ENCODE assay signal across 23 cellular contexts in genomic region chr10:121949473-121949872, GRCh38. TPM values are rescaled to one million over a fixed set of nuclear protein-coding genes. Genes with fewer than 3 reads are reported as not detected.
DNase-seq lines count a peak whose midpoint lies in the region; ATAC-seq and TF ChIP-seq lines count a peak whose summit lies in the region.
"Had no signal": no experiment of that assay in that cellular context is flagged by ENCODE, and none has a peak within 500 bp of the region (broad histone marks: within the 10 kb centered on the region; RNA-seq: fewer than 3 reads in every experiment).

No MANE protein-coding gene starts in this region.

- ATAC-seq in left ventricle myocardium superior, result no peak
- ATAC-seq: A549, HCT116 had no signal

- 90 to 92% methylated on average over 3 of the region's 3 CpGs for WGBS in endodermal cell (ENCODE audit: insufficient coverage in 1 of 2, insufficient read length in 1 of 2), 2 experiments

- CTCF ChIA-PET in Caco-2 (lab: Charles Lee), result interaction anchor here (0.6 kb wide), 1 partner anchor 129 kb away, joined by 6 read pairs; no protein-coding TSS in a partner anchor

- H3K27ac Mint-ChIP-seq in Caco-2 (ENCODE audit: unreplicated experiment), result peak overlapping the region; percentile 81
- H3K27ac Mint-ChIP-seq in mesothelial cell of epicardium, result peak overlapping the region; percentile 1
- H3K27ac Mint-ChIP-seq in progenitor cell of endocrine pancreas, result peak overlapping the region; percentile 50
- H3K27ac Mint-ChIP-seq in endodermal cell, result no peak overlapping the region
- H3K27ac Mint-ChIP-seq: CD4-positive, alpha-beta T cell; GM23338 had no signal

- H3K36me3 Mint-ChIP-seq in Caco-2 (ENCODE audit: insufficient read depth, unreplicated experiment) (peaks cover 6% of the 10 kb centered on the region), mesothelial cell of epicardium (peaks cover 14% of the 10 kb centered on the region), progenitor cell of endocrine pancreas (ENCODE audit: insufficient read depth) (peaks cover 5% of the 10 kb centered on the region), endodermal cell (ENCODE audit: low read depth) (peaks cover 2% of the 10 kb centered on the region)

- H3K4me3 Mint-ChIP-seq in Caco-2 (ENCODE audit: unreplicated experiment), result no peak overlapping the region
- no peak overlapping the region for H3K4me3 Mint-ChIP-seq in mesothelial cell of epicardium
- H3K4me3 Mint-ChIP-seq in progenitor cell of endocrine pancreas (ENCODE audit: low read depth), result no peak overlapping the region
- H3K4me3 Mint-ChIP-seq in endodermal cell, result no peak overlapping the region
- H3K4me3 Mint-ChIP-seq: CD14-positive monocyte; CD4-positive, alpha-beta T cell; CD8-positive, alpha-beta memory T cell; GM23338; H9 had no signal

- TF ChIP-seq CTCF in Caco-2 (IDR thresholded peaks at IDR 0.05; ENCODE audit: insufficient read depth in 1 of 2, low read depth in 1 of 2, low read length in 1 of 2, severe bottlenecking in 1 of 2, unreplicated experiment in 1 of 2) (no peak), VCaP (conservative IDR thresholded peaks at IDR 0.05) (no peak), mesothelial cell of epicardium (IDR thresholded peaks at IDR 0.05; ENCODE audit: unreplicated experiment) (no peak), progenitor cell of endocrine pancreas (IDR thresholded peaks at IDR 0.05; ENCODE audit: unreplicated experiment) (no peak), endodermal cell (conservative IDR thresholded peaks at IDR 0.05) (no peak)

- intact Hi-C loops in Caco-2 (cut with micrococcal nuclease; ENCODE audit: unreplicated experiment) (loop anchor here (2.0 kb wide), 1 partner anchor 21 kb away; the partner anchor contains the start of gene ATE1), left ventricle myocardium superior (cut with micrococcal nuclease) (no loop called here)

- no peak overlapping the region for H3K9ac ChIP-seq in endodermal cell (ENCODE audit: extremely low read depth, low read length, poor library complexity, severe bottlenecking)
- H3K9ac ChIP-seq: BLaER1 treated with 17β-estradiol and CSF1 and Interleukin-3, amounts not matched to agents 10 nM and 100 nM had no signal

- H3K27ac ChIP-seq in VCaP (peak overlapping the region; percentile 25; the same call in 1 of the 2 replicates), endodermal cell (ENCODE audit: low read depth, low read length) (no peak overlapping the region)
- H3K27ac ChIP-seq: BLaER1 treated with 17β-estradiol and CSF1 and Interleukin-3, amounts not matched to agents 10 nM and 100 nM had no signal

- POLR2A ChIA-PET in Caco-2 (lab: Charles Lee), result no interaction called here

- H3K27me3 ChIP-seq in Caco-2 (replicated peaks; ENCODE audit: control insufficient read depth, insufficient read depth, low read length) (no peaks in the 10 kb centered on the region), endodermal cell (ENCODE audit: control insufficient read depth, insufficient read depth, low read length, poor library complexity, severe bottlenecking) (no peaks in the 10 kb centered on the region)
- H3K27me3 ChIP-seq: BE2C; BLaER1 treated with 17β-estradiol and CSF1 and Interleukin-3, amounts not matched to agents 10 nM and 100 nM had no signal

- H3K36me3 ChIP-seq in Caco-2 (ENCODE audit: control insufficient read depth, insufficient read depth, low read length) (no peaks in the 10 kb centered on the region), endodermal cell (ENCODE audit: control insufficient read depth, insufficient read depth, low read length) (no peaks in the 10 kb centered on the region)
- H3K36me3 ChIP-seq: BE2C had no signal

- no peaks in the 10 kb centered on the region for H3K27me3 Mint-ChIP-seq in Caco-2 (ENCODE audit: insufficient read depth, unreplicated experiment)
- H3K27me3 Mint-ChIP-seq in mesothelial cell of epicardium (ENCODE audit: low read depth), result no peaks in the 10 kb centered on the region
- no peaks in the 10 kb centered on the region for H3K27me3 Mint-ChIP-seq in progenitor cell of endocrine pancreas
- H3K27me3 Mint-ChIP-seq in endodermal cell (ENCODE audit: insufficient read depth), result no peaks in the 10 kb centered on the region
- H3K27me3 Mint-ChIP-seq: CD4-positive, alpha-beta T cell had no signal

- H3K9me3 ChIP-seq in Caco-2, result no peaks in the 10 kb centered on the region
- H3K9me3 ChIP-seq in endodermal cell (ENCODE audit: control insufficient read depth, low read length), result no peaks in the 10 kb centered on the region
- H3K9me3 ChIP-seq: A549, BE2C had no signal

- H3K4me3 ChIP-seq in Caco-2 (ENCODE audit: low read depth, low read length), result no peak overlapping the region
- no peak overlapping the region for H3K4me3 ChIP-seq in endodermal cell (ENCODE audit: low read length)
- H3K4me3 ChIP-seq: A549; BLaER1 treated with 17β-estradiol and CSF1 and Interleukin-3, amounts not matched to agents 10 nM and 100 nM; GM23338 had no signal

- H3K4me1 Mint-ChIP-seq in Caco-2 (ENCODE audit: low read depth, unreplicated experiment) (peaks cover 23% of the 10 kb centered on the region), mesothelial cell of epicardium (peaks cover 8% of the 10 kb centered on the region), progenitor cell of endocrine pancreas (ENCODE audit: low read depth) (peaks cover 15% of the 10 kb centered on the region), endodermal cell (peaks cover 5% of the 10 kb centered on the region)
- H3K4me1 Mint-ChIP-seq: CD8-positive, alpha-beta memory T cell had no signal

- H3K9me3 Mint-ChIP-seq in Caco-2 (ENCODE audit: unreplicated experiment) (no peaks in the 10 kb centered on the region), mesothelial cell of epicardium (no peaks in the 10 kb centered on the region), progenitor cell of endocrine pancreas (ENCODE audit: low read depth) (no peaks in the 10 kb centered on the region), endodermal cell (no peaks in the 10 kb centered on the region)
- H3K9me3 Mint-ChIP-seq: CD4-positive, alpha-beta T cell; GM23338; H9 had no signal

- H3K4me1 ChIP-seq in Caco-2, result peaks cover 27% of the 10 kb centered on the region
- no peaks in the 10 kb centered on the region for H3K4me1 ChIP-seq in endodermal cell (ENCODE audit: control insufficient read depth, insufficient read depth, low read length)
- H3K4me1 ChIP-seq: BE2C had no signal

- DNase-seq in Caco-2 (no peak), mesothelial cell of epicardium (ENCODE audit: low spot score in 2 of 2, unreplicated experiment in 2 of 2) (no peak), progenitor cell of endocrine pancreas (ENCODE audit: low spot score, unreplicated experiment) (no peak), left ventricle myocardium superior (no peak), NCI-H1105 treated with DMSO at 0.1 percent for 48 hours (lab: John Stamatoyannopoulos, UW) (no peak), endodermal cell (no peak)
- DNase-seq: 8988T; ACHN; AML-193; BE2C; Calu3; CD4-positive, alpha-beta T cell; CD8-positive, alpha-beta memory T cell; DMS53; DMS79 treated with DMSO at 0.1 percent for 48 hours; GF-D8 had no signal

- no TSS peak for BruUV-seq in Caco-2 (replicated peaks; lab: Mats Ljungman, UMichigan)

RNA-seq across cellular contexts. Expression of gene ATE1, which starts 21.6 kb away (rescaled TPM):
- total RNA-seq in Caco-2 (2022) (75.2 and 76.9 TPM in 2 replicates), mesothelial cell of epicardium (33.0 to 35.6 TPM (median 34.3 TPM) in 3 replicates), progenitor cell of endocrine pancreas (40.8 and 41.0 TPM in 2 replicates), left ventricle myocardium superior (36.9 TPM), endodermal cell (10 to 100 TPM; 31.2 to 32.2 TPM)
- 24.4 TPM for polyA plus RNA-seq in endodermal cell (2013, experiment 1 of 2)
- 18.4 TPM for polyA plus RNA-seq in endodermal cell (2013, experiment 2 of 2)

RNA-seq across cellular contexts. Expression of gene NSMCE4A, which starts 25.5 kb away (rescaled TPM):
- total RNA-seq in Caco-2 (2022), result 106 and 111 TPM in 2 replicates
- 41.7 to 46.9 TPM (median 44.4 TPM) in 3 replicates for total RNA-seq in mesothelial cell of epicardium
- 57.9 and 58.2 TPM in 2 replicates for total RNA-seq in progenitor cell of endocrine pancreas
- total RNA-seq in left ventricle myocardium superior, result 30.3 TPM
- 10 to 100 TPM; 55.3 to 69.7 TPM for total RNA-seq in endodermal cell
- polyA plus RNA-seq in endodermal cell (2013, experiment 1 of 2), result 79.2 TPM
- 76.0 TPM for polyA plus RNA-seq in endodermal cell (2013, experiment 2 of 2)

RNA-seq across cellular contexts. Expression of gene TACC2, which starts 39.5 kb away (rescaled TPM):
- total RNA-seq in Caco-2 (2022), result 98.5 and 117 TPM in 2 replicates
- 25.5 to 30.3 TPM (median 27.7 TPM) in 3 replicates for total RNA-seq in mesothelial cell of epicardium
- 58.1 and 60.4 TPM in 2 replicates for total RNA-seq in progenitor cell of endocrine pancreas
- 377 TPM for total RNA-seq in left ventricle myocardium superior
- total RNA-seq in endodermal cell, result 10 to 100 TPM; 24.5 to 34.1 TPM
- 46.1 TPM for polyA plus RNA-seq in endodermal cell (2013, experiment 1 of 2)
- polyA plus RNA-seq in endodermal cell (2013, experiment 2 of 2), result 37.0 TPM
- total RNA-seq: CD4-positive, alpha-beta T cell; CD8-positive, alpha-beta memory T cell had no signal
- polyA plus RNA-seq: CD14-positive monocyte; CD8-positive, alpha-beta memory T cell had no signal
